Comparison of ENCODE assay signal across 19 cellular contexts in the genomic region with DNA sequence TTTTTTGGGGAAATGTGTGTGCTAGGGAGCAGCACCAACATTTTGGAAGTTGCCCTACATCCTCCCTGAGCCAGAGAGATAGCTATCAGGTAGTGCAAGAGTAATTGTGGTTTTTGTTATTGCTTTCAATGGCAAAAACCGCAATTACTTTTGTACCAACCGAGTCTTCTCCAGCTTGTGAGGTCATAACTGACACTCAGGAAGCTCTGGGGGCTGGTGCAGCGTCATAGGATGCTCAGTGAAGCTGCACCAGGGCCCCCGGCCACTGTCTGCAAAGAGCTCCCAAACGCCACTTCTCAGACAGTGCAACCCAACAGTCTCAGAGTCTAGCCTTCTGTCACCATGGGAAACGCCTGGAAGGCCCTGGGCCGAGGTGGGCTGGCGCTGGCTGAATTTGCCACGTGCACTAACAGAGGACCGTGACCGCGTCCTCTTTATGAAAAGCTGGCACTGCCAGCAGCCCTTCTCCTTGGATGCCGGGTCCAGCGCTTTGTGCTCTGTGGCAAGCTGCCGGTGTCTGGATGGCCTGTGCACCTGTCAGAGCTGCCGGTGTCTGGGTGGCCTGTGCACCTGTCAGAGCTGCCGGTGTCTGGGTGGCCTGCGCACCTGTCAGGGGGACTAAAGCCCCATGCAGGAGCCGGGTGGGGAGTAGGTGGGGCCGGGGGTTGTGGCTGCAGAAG. TPM values are rescaled to one million over a fixed set of nuclear protein-coding genes. Genes with fewer than 3 reads are reported as not detected.
DNase-seq lines count a peak whose midpoint lies in the region; ATAC-seq and TF ChIP-seq lines count a peak whose summit lies in the region.
"Had no signal": no experiment of that assay in that cellular context is flagged by ENCODE, and none has a peak within 500 bp of the region (broad histone marks: within the 10 kb centered on the region; RNA-seq: fewer than 3 reads in every experiment).

No MANE protein-coding gene starts in this region.

- no peaks in the 10 kb centered on the region for H3K27me3 ChIP-seq in CD8-positive, alpha-beta T cell (ENCODE audit: insufficient read depth, low read length)

- TF ChIP-seq CTCF in CD8-positive, alpha-beta T cell (IDR thresholded peaks at IDR 0.05) = no peak

- H3K27ac ChIP-seq in CD8-positive, alpha-beta T cell (ENCODE audit: low read depth, low read length) = no peak overlapping the region
- H3K27ac ChIP-seq in KOPT-K1 (ENCODE audit: low read depth, low read length, poor library complexity, severe bottlenecking) = peak overlapping the region; percentile 42
- H3K27ac ChIP-seq: VCaP had no signal

- H3K4me1 ChIP-seq in CD8-positive, alpha-beta T cell (ENCODE audit: insufficient read depth, low read length) = peaks cover 15% of the 10 kb centered on the region
- H3K4me1 ChIP-seq: Caco-2 had no signal

- H3K27ac Mint-ChIP-seq in CD8-positive, alpha-beta T cell = no peak overlapping the region
- H3K27ac Mint-ChIP-seq: nephron progenitor cell; stimulated activated naive CD8-positive, alpha-beta T cell treated with anti-CD3 and anti-CD28 coated beads, Interleukin-15, Interleukin-2, amounts not matched to agents 100 ng/mL and 50 ng/mL, for 24 hours had no signal

- CTCF ChIA-PET in CD8-positive, alpha-beta T cell (lab: Charles Lee) = interaction anchor here (0.7 to 2.3 kb wide), 2 partner anchors 18 to 42 kb away, joined by 3 to 8 read pairs; no protein-coding TSS in a partner anchor

- intact Hi-C loops in CD8-positive, alpha-beta T cell (cut with DNase I, micrococcal nuclease) = no loop called here

- DNase-seq in CD8-positive, alpha-beta T cell = peak in 1 of 7 experiments; percentile 73
- DNase-seq in NCI-H2081 (lab: John Stamatoyannopoulos, UW) = peak; percentile 35 to 87
- DNase-seq in RPMI8226 = peak; percentile 67
- DNase-seq in NAMALWA (ENCODE audit: low spot score) = no peak
- DNase-seq in CD1c-positive myeloid dendritic cell (ENCODE audit: extremely low spot score) = no peak
- DNase-seq: activated CD4-positive, alpha-beta T cell treated with anti-CD3 and anti-CD28 coated beads, Interleukin-2, amount 50 U/mL, for 4 hours; activated naive CD4-positive, alpha-beta T cell treated with anti-CD3 and anti-CD28 coated beads, Interleukin-2, amount 50 U/mL, for 16 hours; Caco-2; NCI-H446 treated with DMSO at 0.1 percent for 48 hours; nephron progenitor cell; SHP77 treated with DMSO at 0.1 percent for 48 hours; stimulated activated CD4-positive, alpha-beta T cell treated with anti-CD3 and anti-CD28 coated beads, Interleukin-1b, Interleukin-23, amount 100 ng/mL, for 48 hours; trophoblast cell had no signal

- no peak overlapping the region for H3K4me3 Mint-ChIP-seq in CD8-positive, alpha-beta T cell
- H3K4me3 Mint-ChIP-seq: nephron progenitor cell; stimulated activated naive CD8-positive, alpha-beta T cell treated with anti-CD3 and anti-CD28 coated beads, Interleukin-15, Interleukin-2, amounts not matched to agents 100 ng/mL and 50 ng/mL, for 24 hours had no signal

- no peak overlapping the region for H3K4me3 ChIP-seq in CD8-positive, alpha-beta T cell (ENCODE audit: low read depth, low read length)

- no peaks in the 10 kb centered on the region for H3K9me3 ChIP-seq in CD8-positive, alpha-beta T cell (ENCODE audit: low read length)
- H3K9me3 ChIP-seq in KOPT-K1 (ENCODE audit: insufficient read depth, low read length, poor library complexity, severe bottlenecking) = no peaks in the 10 kb centered on the region
- H3K9me3 ChIP-seq: Caco-2 had no signal

- H3K27me3 Mint-ChIP-seq in CD8-positive, alpha-beta T cell (ENCODE audit: low read depth) = no peaks in the 10 kb centered on the region
- H3K27me3 Mint-ChIP-seq: stimulated activated naive CD8-positive, alpha-beta T cell treated with anti-CD3 and anti-CD28 coated beads, Interleukin-15, Interleukin-2, amounts not matched to agents 100 ng/mL and 50 ng/mL, for 24 hours had no signal

- H3K4me1 Mint-ChIP-seq in CD8-positive, alpha-beta T cell (ENCODE audit: low read depth) = peaks cover 28% of the 10 kb centered on the region

- H3K36me3 ChIP-seq in CD8-positive, alpha-beta T cell (ENCODE audit: insufficient read depth, low read length) = no peaks in the 10 kb centered on the region
- peaks cover 29% of the 10 kb centered on the region; the same call in 1 of the 2 replicates for H3K36me3 ChIP-seq in KOPT-K1 (ENCODE audit: insufficient read depth, low read length)

- POLR2A ChIA-PET in CD8-positive, alpha-beta T cell (lab: Charles Lee) = interaction anchor here (1.1 kb wide), 1 partner anchor 10 kb away, joined by 4 read pairs; no protein-coding TSS in a partner anchor

- peak; percentile 53 for ATAC-seq in CD8-positive, alpha-beta T cell
- ATAC-seq in HG03354 (IDR thresholded peaks at IDR 0.05; ENCODE audit: poor library complexity, severe bottlenecking, unreplicated experiment) = no peak
- ATAC-seq in HG02938 (IDR thresholded peaks at IDR 0.05; ENCODE audit: unreplicated experiment) = no peak
- ATAC-seq: left lobe of liver had no signal

- H3K36me3 Mint-ChIP-seq in CD8-positive, alpha-beta T cell = peaks cover 71% of the 10 kb centered on the region

- H3K9me3 Mint-ChIP-seq in CD8-positive, alpha-beta T cell = no peaks in the 10 kb centered on the region
- H3K9me3 Mint-ChIP-seq: nephron progenitor cell; stimulated activated naive CD8-positive, alpha-beta T cell treated with anti-CD3 and anti-CD28 coated beads, Interleukin-15, Interleukin-2, amounts not matched to agents 100 ng/mL and 50 ng/mL, for 24 hours had no signal

RNA-seq across cellular contexts. Expression of a gene that starts 19.4 kb away (rescaled TPM):
- total RNA-seq in CD8-positive, alpha-beta T cell = 100 to 1,000 TPM in 1 of 2 experiments, 10 to 100 TPM in 1; 90.7 to 102 TPM

RNA-seq across cellular contexts. Expression of a gene that starts 51.0 kb away (rescaled TPM):
- total RNA-seq in CD8-positive, alpha-beta T cell = not detected

RNA-seq across cellular contexts. Expression of a gene that starts 59.9 kb away (rescaled TPM):
- total RNA-seq in CD8-positive, alpha-beta T cell = 1 to 10 TPM; 1.2 to 1.6 TPM

Comparison
In these comparisons a context has a peak if more than half of its experiments do, and no peak if none do; other contexts are left out.
1. DNase-seq: peak in NCI-H2081 (2 of 2) and RPMI8226 (single experiment); none in NAMALWA (single experiment) and CD1c-positive myeloid dendritic cell (single experiment).